In genomic region chr3:30752961-30753360, GRCh38 we compare ENCODE assay signal across 13 cellular contexts.
A peak's percentile ranks its signal among the peaks of the same experiment; 100 is the strongest.
DNase-seq lines count a peak whose midpoint lies in the region; ATAC-seq, FAIRE-seq and TF ChIP-seq lines count a peak whose summit lies in the region.
"Had no signal": no experiment of that assay in that cellular context is flagged by ENCODE, and none has a peak within 500 bp of the region (broad histone marks: within the 10 kb centered on the region; RNA-seq: fewer than 3 reads in every experiment).

No MANE protein-coding gene starts in this region.

- H3K36me3 ChIP-seq in gastroesophageal sphincter = no peaks in the 10 kb centered on the region
- no peaks in the 10 kb centered on the region for H3K36me3 ChIP-seq in Karpas-422 (ENCODE audit: insufficient read depth, low read length)

- peak overlapping the region; percentile 71 for H3K4me2 ChIP-seq in A549
- no peak overlapping the region for H3K4me2 ChIP-seq in Karpas-422 (ENCODE audit: low read depth, low read length, poor library complexity, severe bottlenecking)

- no peaks in the 10 kb centered on the region for H3K79me2 ChIP-seq in Karpas-422 (ENCODE audit: low read length)

- no peaks in the 10 kb centered on the region for H3K9me3 ChIP-seq in A549
- no peaks in the 10 kb centered on the region for H3K9me3 ChIP-seq in gastroesophageal sphincter
- H3K9me3 ChIP-seq in Karpas-422 (ENCODE audit: low read length) = no peaks in the 10 kb centered on the region

- H3K9me2 ChIP-seq in Karpas-422 (replicated peaks; ENCODE audit: insufficient read depth, low read length) = no peaks in the 10 kb centered on the region

- H3K4me3 ChIP-seq in A549 (no peak overlapping the region), gastroesophageal sphincter (no peak overlapping the region), Karpas-422 (ENCODE audit: low read length) (no peak overlapping the region)
- H3K4me3 ChIP-seq: skin epidermis had no signal

- no peak for TF ChIP-seq EP300 in A549 (IDR thresholded peaks at IDR 0.05)
- TF ChIP-seq EP300 in gastroesophageal sphincter (IDR thresholded peaks at IDR 0.05) = no peak

- H2AFZ ChIP-seq in Karpas-422 (ENCODE audit: low read length) = no peak overlapping the region

- DNase-seq in A549 (ENCODE audit: low read depth in 1 of 2, low spot score in 1 of 2) (peak; percentile 36 to 60), HCEC 1CT (peak; percentile 82), activated gamma-delta T cell treated with Interleukin-2 at 50 U/mL for 16 hours (no peak), GOT3 (lab: John Stamatoyannopoulos, UW) (no peak), Karpas-422 (no peak)
- DNase-seq: activated naive CD4-positive, alpha-beta T cell treated with Interleukin-2 at 50 U/mL for 16 hours; CD4-positive, CD25-positive, alpha-beta regulatory T cell; NCI-H446 treated with DMSO at 0.1 percent for 48 hours; stimulated activated naive CD4-positive, alpha-beta T cell treated with Interleukin-2 at 50 U/mL for 16 hours had no signal

- FAIRE-seq in A549 (lab: Jason Lieb, UNC) = no peak

- ATAC-seq in A549 (peak; percentile 81 to 88), SK-N-SH treated with all-trans-retinoic acid at 6 μM for 48 hours (peak; percentile 50; the same call in 2 of the 3 replicates), gastroesophageal sphincter (peak; percentile 43), HG03135 (IDR thresholded peaks at IDR 0.05; ENCODE audit: unreplicated experiment) (no peak)

- CTCF ChIA-PET in A549 (lab: Yijun Ruan, JAX) = interaction anchor here (0.6 to 3.9 kb wide), 6 partner anchors 15 to 1899 kb away, joined by 3 to 15 read pairs (median 3); no protein-coding TSS in a partner anchor

- TF ChIP-seq POLR2A in A549 (IDR thresholded peaks at IDR 0.05; ENCODE audit: low read length) (no peak), gastroesophageal sphincter (IDR thresholded peaks at IDR 0.05) (no peak)

- H3K27me3 ChIP-seq in gastroesophageal sphincter (no peaks in the 10 kb centered on the region), Karpas-422 (ENCODE audit: low read length) (no peaks in the 10 kb centered on the region)

- POLR2A ChIA-PET in A549 (lab: Yijun Ruan, JAX) = interaction anchor here (1.1 to 1.4 kb wide), 2 partner anchors 32 to 780 kb away, joined by 3 to 5 read pairs; partner anchors contain the start of gene STT3B

- 7% methylated on average over 4 of the region's 4 CpGs for WGBS in A549 (ENCODE audit: missing lambda C conversion rate)
- WGBS in gastroesophageal sphincter (ENCODE audit: low coverage in 1 of 2), 2 donors = 73 to 77% methylated on average over 4 of the region's 4 CpGs

- H3K4me1 ChIP-seq in A549 (peaks cover 39% of the 10 kb centered on the region), gastroesophageal sphincter (peaks cover 0 to 39% (median 3%) of the 10 kb centered on the region in 3 donors), Karpas-422 (ENCODE audit: low read length) (no peaks in the 10 kb centered on the region)

- TF ChIP-seq CTCF in A549 (IDR thresholded peaks at IDR 0.05) (no peak), gastroesophageal sphincter (IDR thresholded peaks at IDR 0.05) (no peak)

- no peaks in the 10 kb centered on the region for H4K20me1 ChIP-seq in Karpas-422 (ENCODE audit: insufficient read depth, low read depth, low read length)

- peak overlapping the region; percentile 52 to 69 for H3K27ac ChIP-seq in A549
- no peak overlapping the region for H3K27ac ChIP-seq in gastroesophageal sphincter
- no peak overlapping the region for H3K27ac ChIP-seq in Karpas-422 (ENCODE audit: low read length)
- H3K27ac ChIP-seq: skin epidermis had no signal

- H3K9ac ChIP-seq in Karpas-422 (ENCODE audit: low read length) = no peak overlapping the region

- TF ChIP-seq RAD21 in A549 (conservative IDR thresholded peaks at IDR 0.05 in 1 of 2, IDR thresholded peaks at IDR 0.05 in 1 of 2) = no peak

TF ChIP-seq in A549, 52 proteins besides CTCF, POLR2A, EP300 and RAD21 (continues in another document):
- no peak for TF ChIP-seq HEYL (CRISPR knock-in tag; IDR thresholded peaks at IDR 0.05)
- TF ChIP-seq HOXB13 (CRISPR knock-in tag; IDR thresholded peaks at IDR 0.05; ENCODE audit: low read depth) = no peak
- no peak for TF ChIP-seq REST (IDR thresholded peaks at IDR 0.05)
- TF ChIP-seq CBX8 (IDR thresholded peaks at IDR 0.05) = no peak
- TF ChIP-seq SREBF2 (IDR thresholded peaks at IDR 0.05) = no peak
- no peak for TF ChIP-seq ZNF302 (CRISPR knock-in tag; IDR thresholded peaks at IDR 0.05)
- TF ChIP-seq ESRRA (IDR thresholded peaks at IDR 0.05; ENCODE audit: borderline replicate concordance, low read length) = no peak

TF ChIP-seq in SK-N-SH treated with all-trans-retinoic acid at 6 μM for 48 hours, 23 proteins besides CTCF, POLR2A, EP300 and RAD21:
- peak; percentile 85 for TF ChIP-seq ISL1 (CRISPR knock-in tag; IDR thresholded peaks at IDR 0.05)
- no peak for TF ChIP-seq SNAI2 (CRISPR knock-in tag; IDR thresholded peaks at IDR 0.05)
- no peak for TF ChIP-seq ZFP30 (CRISPR knock-in tag; IDR thresholded peaks at IDR 0.05)
- no peak for TF ChIP-seq ESRRG (CRISPR knock-in tag; IDR thresholded peaks at IDR 0.05)

Comparison
In these comparisons a context has a peak if more than half of its experiments do, and no peak if none do; other contexts are left out.
1. DNase-seq: peak in A549 (2 of 2) and HCEC 1CT (single experiment); none in activated gamma-delta T cell treated with Interleukin-2 at 50 U/mL for 16 hours (single experiment), GOT3 (single experiment) and Karpas-422 (single experiment).
2. H3K27ac ChIP-seq: peak in A549 (2 of 2); none in gastroesophageal sphincter (0 of 4) and Karpas-422 (single experiment).